Comparison of ENCODE assay signal across 8 cellular contexts in genomic region chr1:169546087-169546995, GRCh38. TPM values are rescaled to one million over a fixed set of nuclear protein-coding genes. Genes with fewer than 3 reads are reported as not detected.
DNase-seq lines count a peak whose midpoint lies in the region; ATAC-seq lines count a peak whose summit lies in the region.

No MANE protein-coding gene starts in this region.

- DNase-seq in DMS53 (lab: John Stamatoyannopoulos, UW) (peak; percentile 89), H4 (ENCODE audit: low spot score) (peak; percentile 74), NCI-H1092 (lab: John Stamatoyannopoulos, UW) (peak; percentile 61), SW480 (ENCODE audit: low spot score) (peak; percentile 64), brain pericyte (ENCODE audit: low read depth, low spot score) (peak; percentile 20), inferior parietal cortex (ENCODE audit: extremely low spot score) (peak; percentile 89)
- DNase-seq in stimulated activated CD4-positive, alpha-beta T cell treated with anti-CD3 and anti-CD28 coated beads, Interleukin-15, amount 100 ng/mL, for 24 hours: peak; percentile 46

- ATAC-seq in HG03571 (IDR thresholded peaks at IDR 0.05; ENCODE audit: unreplicated experiment): no peak

RNA-seq across cellular contexts. Expression of gene F5, which starts 39.9 kb away (rescaled TPM):
- total RNA-seq in H4 (2014; rRNA removed; shearing (Covaris generic)): not detected in 2 replicates

Comparison
In these comparisons a context has a peak if more than half of its experiments do, and no peak if none do; other contexts are left out.
1. DNase-seq: peak in every context shown above with its lines; median percentile 89 in DMS53; 89 in inferior parietal cortex; 74 in H4; 64 in SW480; 61 in NCI-H1092; 46 in stimulated activated CD4-positive, alpha-beta T cell treated with anti-CD3 and anti-CD28 coated beads, Interleukin-15, amount 100 ng/mL, for 24 hours; 20 in brain pericyte.